Comparison of ENCODE assay signal across 24 cellular contexts in genomic region chr22:46408568-46409506, GRCh38.
DNase-seq lines count a peak whose midpoint lies in the region; FAIRE-seq and TF ChIP-seq lines count a peak whose summit lies in the region.
"Had no signal": no experiment of that assay in that cellular context is flagged by ENCODE, and none has a peak within 500 bp of the region (broad histone marks: within the 10 kb centered on the region; RNA-seq: fewer than 3 reads in every experiment).

No MANE protein-coding gene starts in this region.

- H3K36me3 ChIP-seq in HEK293 (ENCODE audit: control insufficient read depth in 2 of 2, insufficient read depth in 1 of 2, low read length in 2 of 2) (peaks cover 0 to 15% of the 10 kb centered on the region in 2 experiments; a peak in 2 of 3 replicates), kidney (ENCODE audit: control insufficient read depth in 1 of 2, insufficient read depth in 2 of 2, low read length in 2 of 2) (no peaks in the 10 kb centered on the region)
- H3K36me3 ChIP-seq: BLaER1, HAP-1, Peyer's patch, SJSA1 had no signal

- TF ChIP-seq CTCF in HEK293 (tag by site-specific recombination; IDR thresholded peaks at IDR 0.05) (no peak), RWPE1 (conservative IDR thresholded peaks at IDR 0.05; ENCODE audit: low read depth) (no peak), kidney (IDR thresholded peaks at IDR 0.05; ENCODE audit: borderline replicate concordance, extremely low read depth, insufficient read depth) (no peak)

- CTCF ChIA-PET in HEK293 (lab: Yijun Ruan, JAX): interaction anchor here (1.1 kb wide), 1 partner anchor 41 kb away, joined by 7 read pairs; no protein-coding TSS in a partner anchor
- CTCF ChIA-PET in RWPE1 (lab: Yijun Ruan, JAX): no interaction called here

- H3K4me3 ChIP-seq in HEK293 (ENCODE audit: low read depth, low read length): no peak overlapping the region
- no peak overlapping the region for H3K4me3 ChIP-seq in kidney (ENCODE audit: low read length in 2 of 2)
- H3K4me3 ChIP-seq: BLaER1, GM12878, HAP-1, Peyer's patch, SJSA1 had no signal

- POLR2A ChIA-PET in HEK293 (lab: Yijun Ruan, JAX): no interaction called here
- POLR2A ChIA-PET in RWPE1 (lab: Yijun Ruan, JAX; ENCODE audit: low non-redundant PET): no interaction called here

- H3K9me3 ChIP-seq in HEK293 (ENCODE audit: control insufficient read depth, insufficient read depth, low read depth, low read length) (no peaks in the 10 kb centered on the region), kidney (ENCODE audit: control insufficient read depth in 1 of 2, low read length in 2 of 2) (no peaks in the 10 kb centered on the region)
- H3K9me3 ChIP-seq: BLaER1, Caco-2, HAP-1, Peyer's patch, SJSA1 had no signal

- H3K4me1 ChIP-seq in HEK293 (ENCODE audit: control insufficient read depth, insufficient read depth, low read length) (no peaks in the 10 kb centered on the region), kidney (ENCODE audit: control insufficient read depth in 1 of 2, insufficient read depth in 1 of 2, low read depth in 1 of 2, low read length in 2 of 2) (no peaks in the 10 kb centered on the region)
- H3K4me1 ChIP-seq: BLaER1, Caco-2, HAP-1, Peyer's patch, SJSA1 had no signal

- H3K9ac ChIP-seq in kidney (ENCODE audit: low read length in 2 of 2): no peak overlapping the region
- H3K9ac ChIP-seq: BLaER1 had no signal

- DNase-seq in RWPE1 (ENCODE audit: low spot score): no peak
- peak; percentile 72 for DNase-seq in kidney
- no peak for DNase-seq in inferior parietal cortex (ENCODE audit: extremely low spot score)
- no peak for DNase-seq in occipital lobe (lab: John Stamatoyannopoulos, UW)
- DNase-seq in Ammon's horn (ENCODE audit: low spot score): no peak
- DNase-seq in stimulated activated naive CD4-positive, alpha-beta T cell (lab: John Stamatoyannopoulos, UW): no peak
- DNase-seq: Caco-2; CD4-positive, alpha-beta T cell; DMS 273 treated with DMSO at 0.1 percent for 48 hours; DMS79 treated with DMSO at 0.1 percent for 48 hours; Karpas-422; MV-4-11; NCI-H1105 treated with DMSO at 0.1 percent for 48 hours; NCI-H1694; NCI-H2081; NCI-H2171 treated with DMSO at 0.1 percent for 48 hours; NCI-H446; NCI-H526; Peyer's patch had no signal

- H3K27ac ChIP-seq in HEK293 (ENCODE audit: extremely low read depth, low read depth, low read length) (no peak overlapping the region), RWPE1 (peak overlapping the region; percentile 13; the same call in 1 of the 2 replicates), kidney (ENCODE audit: low read depth in 2 of 2, low read length in 2 of 2) (no peak overlapping the region)
- H3K27ac ChIP-seq: BLaER1, Peyer's patch, SJSA1 had no signal

- intact Hi-C loops in kidney (cut with DNase I): no loop called here

- no peak for FAIRE-seq in kidney (lab: Jason Lieb, UNC)
- FAIRE-seq: GM12878 had no signal

TF ChIP-seq in HEK293, 187 proteins besides CTCF, POLR2A, EP300 and RAD21:
- TF ChIP-seq ZIC2 (tag by site-specific recombination; IDR thresholded peaks at IDR 0.05) (peak; percentile 55), KLF9 (tag by site-specific recombination; IDR thresholded peaks at IDR 0.05; ENCODE audit: low read depth) (no peak)
